28 cellular contexts compared by ENCODE assay signal in genomic region chr6:100381111-100381510, GRCh38.
DNase-seq lines count a peak whose midpoint lies in the region; ATAC-seq and TF ChIP-seq lines count a peak whose summit lies in the region.
"Had no signal": no experiment of that assay in that cellular context is flagged by ENCODE, and none has a peak within 500 bp of the region (broad histone marks: within the 10 kb centered on the region; RNA-seq: fewer than 3 reads in every experiment).

No MANE protein-coding gene starts in this region.

- DNase-seq in GM23248 (peak; percentile 16), amniotic epithelial cell (ENCODE audit: low read depth) (peak; percentile 35), fibroblast of villous mesenchyme (ENCODE audit: low read depth) (peak; percentile 66), coronary artery (ENCODE audit: low spot score) (no peak), Ammon's horn (ENCODE audit: low spot score) (no peak)
- DNase-seq in activated effector memory CD4-positive, alpha-beta T cell treated with Interleukin-2 at 50 U/mL for 16 hours, result no peak
- DNase-seq: activated CD4-positive, alpha-beta memory T cell treated with anti-CD3 and anti-CD28 coated beads for 36 hours; activated CD4-positive, CD25-positive, alpha-beta regulatory T cell treated with anti-CD3 and anti-CD28 coated beads, Interleukin-2, amount 50 U/mL, for 72 hours; activated naive CD4-positive, alpha-beta T cell treated with Interleukin-2 at 50 U/mL for 16 hours; activated T-cell treated with anti-CD3 and anti-CD28 coated beads, Interleukin-2, amount 50 U/mL, for 72 hours; adrenal gland; Caco-2; GF-D8; glutamatergic neuron; HFFc6; left lung; NCI-H1048; NCI-H1694 treated with DMSO at 0.1 percent for 48 hours; NCI-H526 treated with DMSO at 0.1 percent for 48 hours; SK-N-SH; stimulated activated CD8-positive, alpha-beta memory T cell treated with anti-CD3 and anti-CD28 coated beads, Interleukin-4, amount 100 ng/mL, for 48 hours; stimulated activated naive CD8-positive, alpha-beta T cell treated with anti-CD3 and anti-CD28 coated beads, Interleukin-15, amount 100 ng/mL, for 72 hours had no signal

- no peaks in the 10 kb centered on the region for H3K36me3 ChIP-seq in GM23248 (ENCODE audit: low read depth)
- H3K36me3 ChIP-seq: adrenal gland, left lung, neural progenitor cell, right atrium auricular region, vagina had no signal

- no peaks in the 10 kb centered on the region for H3K27me3 ChIP-seq in GM23248 (replicated peaks; ENCODE audit: insufficient read depth)
- H3K27me3 ChIP-seq: left lung, neural progenitor cell, right atrium auricular region, vagina had no signal

- no peaks in the 10 kb centered on the region for H3K9me2 ChIP-seq in GM23248 (ENCODE audit: insufficient read depth)
- H3K9me2 ChIP-seq: SK-N-SH had no signal

- H2AFZ ChIP-seq in GM23248, result no peak overlapping the region
- H2AFZ ChIP-seq: neural progenitor cell had no signal

- H3K4me2 ChIP-seq in GM23248 (ENCODE audit: unreplicated experiment), result no peak overlapping the region
- H3K4me2 ChIP-seq: neural progenitor cell, SK-N-SH had no signal

- H3K9ac ChIP-seq in GM23248, result no peak overlapping the region
- H3K9ac ChIP-seq: neural progenitor cell, SK-N-SH had no signal

- no peaks in the 10 kb centered on the region for H4K20me1 ChIP-seq in GM23248 (ENCODE audit: insufficient read depth)

- 58 to 61% methylated on average over 6 of the region's 6 CpGs for WGBS in GM23248 (ENCODE audit: low coverage in 1 of 2, low lambda C conversion rate in 2 of 2, missing lambda C conversion rate in 2 of 2), 2 experiments

- peaks cover 17% of the 10 kb centered on the region for H3K4me1 ChIP-seq in GM23248 (ENCODE audit: insufficient read depth)
- H3K4me1 ChIP-seq: adrenal gland, Caco-2, left lung, neural progenitor cell, right atrium auricular region, vagina had no signal

- no peaks in the 10 kb centered on the region for H3K9me3 ChIP-seq in GM23248 (ENCODE audit: low read depth)
- H3K9me3 ChIP-seq: adrenal gland, Caco-2, left lung, right atrium auricular region, SK-N-SH, vagina had no signal

- H3K79me2 ChIP-seq in GM23248 (ENCODE audit: insufficient read depth), result no peaks in the 10 kb centered on the region

- no peak overlapping the region for H3K4me3 ChIP-seq in GM23248
- H3K4me3 ChIP-seq in fibroblast of villous mesenchyme (ENCODE audit: low read depth, low read length), result no peak overlapping the region
- H3K4me3 ChIP-seq in coronary artery, result no peak overlapping the region
- H3K4me3 ChIP-seq: adrenal gland, left lung, neural progenitor cell, right atrium auricular region, vagina had no signal

- H3F3A ChIP-seq in GM23248 (ENCODE audit: insufficient read depth), result peaks cover 13% of the 10 kb centered on the region; the same call in 1 of the 2 replicates

- TF ChIP-seq CTCF in fibroblast of villous mesenchyme (IDR thresholded peaks at IDR 0.05; ENCODE audit: insufficient read depth, low read depth, low read length), result no peak
- no peak for TF ChIP-seq CTCF in coronary artery (IDR thresholded peaks at IDR 0.05)

- in situ Hi-C loops in GM23248 (cut with MboI), result no loop called here

- H3K27ac ChIP-seq in GM23248 (no peak overlapping the region), coronary artery (no peak overlapping the region)
- H3K27ac ChIP-seq: adrenal gland, C4-2B, left lung, neural progenitor cell, right atrium auricular region, vagina had no signal

- ATAC-seq in HG03469 (IDR thresholded peaks at IDR 0.05; ENCODE audit: unreplicated experiment), result no peak
- ATAC-seq: activated T-cell treated with anti-CD3 and anti-CD28 coated beads, Interleukin-2, amount 50 U/mL, for 72 hours; left lung; Right ventricle myocardium inferior; stimulated activated naive CD8-positive, alpha-beta T cell treated with anti-CD3 and anti-CD28 coated beads, Interleukin-15, amount 100 ng/mL, for 72 hours had no signal

Comparison
In these comparisons a context has a peak if more than half of its experiments do, and no peak if none do; other contexts are left out.
1. DNase-seq: peak in GM23248 (single experiment), amniotic epithelial cell (single experiment) and fibroblast of villous mesenchyme (single experiment); none in coronary artery (single experiment), activated effector memory CD4-positive, alpha-beta T cell treated with Interleukin-2 at 50 U/mL for 16 hours (single experiment) and Ammon's horn (single experiment).